23 cellular contexts compared by ENCODE assay signal in the genomic region with DNA sequence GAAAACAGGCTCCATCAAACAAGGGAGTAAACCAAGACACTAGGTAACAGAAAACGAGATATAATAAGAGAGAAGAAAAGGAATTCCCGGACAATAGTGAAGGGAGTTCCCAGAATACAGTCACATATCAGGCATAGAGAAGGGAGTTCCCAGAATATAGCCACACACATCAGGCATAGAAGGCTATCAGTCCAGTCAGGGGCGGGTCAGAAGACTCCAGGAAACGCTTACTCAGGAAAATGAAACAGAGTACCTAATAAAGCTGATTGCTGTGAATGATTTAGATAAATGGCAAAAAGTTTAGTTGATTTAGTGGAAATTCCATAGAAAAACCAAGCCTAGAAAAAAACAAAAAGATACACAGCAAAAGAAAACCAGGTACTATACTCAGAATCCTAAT.
"Had no signal": no experiment of that assay in that cellular context is flagged by ENCODE, and none has a peak within 500 bp of the region (broad histone marks: within the 10 kb centered on the region; RNA-seq: fewer than 3 reads in every experiment).

No MANE protein-coding gene starts in this region.

- H3K27ac Mint-ChIP-seq: activated CD4-positive, alpha-beta memory T cell treated with anti-CD3 and anti-CD28 coated beads, Interleukin-2, amount 10 ng/mL, durations not matched to agents 7 days and 5 days; activated CD4-positive, alpha-beta T cell treated with anti-CD3 and anti-CD28 coated beads, Interleukin-2, amount 10 ng/mL, durations not matched to agents 24 days and 14 days; activated T-helper 1 cell treated with anti-CD3 and anti-CD28 coated beads, Interleukin-12 subunit alpha, Interleukin-12 subunit beta, Interleukin-2, Interleukin-4 antibody, amounts not matched to agents 30 ng/mL and 10 ng/mL and 1 ng/mL, durations not matched to agents 14 hours and 24 hours and 36 hours; effector memory CD8-positive, alpha-beta T cell; nephron progenitor cell; stimulated activated memory B cell treated with anti-CD40 and anti-IgM and Interleukin-4, amounts not matched to agents 10 μg/mL and 1 μg/mL and 100 μg/mL, for 72 hours had no signal

- H3K9me3 ChIP-seq: esophagus squamous epithelium, gastrocnemius medialis, left ventricle myocardium inferior, right lobe of liver, upper lobe of left lung had no signal

- H2AFZ ChIP-seq: parathyroid adenoma had no signal

- H3K9ac ChIP-seq: parathyroid adenoma had no signal

- H3K27ac ChIP-seq: brain microvascular endothelial cell, esophagus squamous epithelium, gastrocnemius medialis, left ventricle myocardium inferior, parathyroid adenoma, right lobe of liver, upper lobe of left lung had no signal

- H3K9me3 Mint-ChIP-seq: activated CD4-positive, alpha-beta memory T cell treated with anti-CD3 and anti-CD28 coated beads, Interleukin-2, amount 10 ng/mL, durations not matched to agents 7 days and 5 days; activated CD4-positive, alpha-beta T cell treated with anti-CD3 and anti-CD28 coated beads, Interleukin-2, amount 10 ng/mL, durations not matched to agents 24 days and 14 days; activated T-helper 1 cell treated with anti-CD3 and anti-CD28 coated beads, Interleukin-12 subunit alpha, Interleukin-12 subunit beta, Interleukin-2, Interleukin-4 antibody, amounts not matched to agents 30 ng/mL and 10 ng/mL and 1 ng/mL, durations not matched to agents 14 hours and 24 hours and 36 hours; effector memory CD8-positive, alpha-beta T cell; nephron progenitor cell; stimulated activated memory B cell treated with anti-CD40 and anti-IgM and Interleukin-4, amounts not matched to agents 10 μg/mL and 1 μg/mL and 100 μg/mL, for 72 hours had no signal

- H3K27me3 Mint-ChIP-seq: activated CD4-positive, alpha-beta memory T cell treated with anti-CD3 and anti-CD28 coated beads, Interleukin-2, amount 10 ng/mL, durations not matched to agents 7 days and 5 days; effector memory CD8-positive, alpha-beta T cell; stimulated activated memory B cell treated with anti-CD40 and anti-IgM and Interleukin-4, amounts not matched to agents 10 μg/mL and 1 μg/mL and 100 μg/mL, for 72 hours had no signal

- H3K4me3 ChIP-seq: esophagus squamous epithelium, gastrocnemius medialis, left ventricle myocardium inferior, right lobe of liver, skin epidermis, upper lobe of left lung had no signal

- ATAC-seq: effector memory CD8-positive, alpha-beta T cell; gastrocnemius medialis; stimulated activated memory B cell treated with anti-CD40 and anti-IgM and Interleukin-4, amounts not matched to agents 10 μg/mL and 1 μg/mL and 100 μg/mL, for 72 hours had no signal

- H3K27me3 ChIP-seq: brain microvascular endothelial cell, esophagus squamous epithelium, gastrocnemius medialis, right lobe of liver, upper lobe of left lung had no signal

- H3K4me3 Mint-ChIP-seq: activated CD4-positive, alpha-beta memory T cell treated with anti-CD3 and anti-CD28 coated beads, Interleukin-2, amount 10 ng/mL, durations not matched to agents 7 days and 5 days; activated CD4-positive, alpha-beta T cell treated with anti-CD3 and anti-CD28 coated beads, Interleukin-2, amount 10 ng/mL, durations not matched to agents 24 days and 14 days; activated T-helper 1 cell treated with anti-CD3 and anti-CD28 coated beads, Interleukin-12 subunit alpha, Interleukin-12 subunit beta, Interleukin-2, Interleukin-4 antibody, amounts not matched to agents 30 ng/mL and 10 ng/mL and 1 ng/mL, durations not matched to agents 14 hours and 24 hours and 36 hours; effector memory CD8-positive, alpha-beta T cell; nephron progenitor cell; stimulated activated memory B cell treated with anti-CD40 and anti-IgM and Interleukin-4, amounts not matched to agents 10 μg/mL and 1 μg/mL and 100 μg/mL, for 72 hours had no signal

- DNase-seq: activated CD4-positive, alpha-beta memory T cell treated with anti-CD3 and anti-CD28 coated beads, Interleukin-2, amount 10 ng/mL, durations not matched to agents 7 days and 5 days; activated CD4-positive, alpha-beta T cell treated with anti-CD3 and anti-CD28 coated beads, Interleukin-2, amount 10 ng/mL, durations not matched to agents 24 days and 14 days; activated gamma-delta T cell; activated naive CD4-positive, alpha-beta T cell treated with anti-CD3 and anti-CD28 coated beads, Interleukin-2, amount 50 U/mL, for 16 hours; aorta; brain microvascular endothelial cell; caudate nucleus; effector memory CD8-positive, alpha-beta T cell; esophagus squamous epithelium; gastrocnemius medialis; hippocampal formation; kidney glomerular epithelial cell; left ventricle myocardium inferior; nephron progenitor cell; nucleus accumbens; right lobe of liver; stimulated activated CD4-positive, alpha-beta T cell treated with anti-CD3 and anti-CD28 coated beads, Interleukin-15, amount 100 ng/mL, for 24 hours; T-helper 9 cell; upper lobe of left lung had no signal
